27 cellular contexts compared by ENCODE assay signal in the genomic region with DNA sequence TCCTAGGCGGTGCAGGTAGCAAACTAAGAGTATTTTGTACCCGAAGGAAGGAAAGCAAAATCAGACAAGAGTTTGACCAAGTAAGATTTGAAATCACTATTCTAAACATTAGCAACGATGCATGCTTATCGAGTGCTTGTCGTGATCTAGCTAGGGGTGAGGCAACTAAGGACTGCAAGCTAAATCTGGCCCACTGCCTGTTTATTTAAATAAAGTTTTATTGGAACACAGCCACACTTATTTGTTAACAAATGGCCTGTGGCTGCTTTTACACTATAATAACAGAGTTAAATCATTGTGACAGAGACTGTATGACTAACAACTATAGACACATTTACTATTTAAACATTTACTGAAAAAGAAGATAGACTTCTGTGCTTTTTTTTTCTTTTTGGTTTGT.
"Had no signal": no experiment of that assay in that cellular context is flagged by ENCODE, and none has a peak within 500 bp of the region (broad histone marks: within the 10 kb centered on the region; RNA-seq: fewer than 3 reads in every experiment).

No MANE protein-coding gene starts in this region.

- H3K9me3 ChIP-seq: left lung, lower lobe of right lung, pancreas, prostate gland, suprapubic skin, thoracic aorta, tibial artery, uterus had no signal

- H3K27me3 ChIP-seq: left lung, suprapubic skin, uterus had no signal

- H3K27ac ChIP-seq: left lung, lower lobe of right lung, pancreas, prostate gland, skin epidermis, suprapubic skin, thoracic aorta, tibial artery, uterus had no signal

- H3K4me3 ChIP-seq: left lung, lower lobe of right lung, pancreas, prostate gland, skin epidermis, suprapubic skin, thoracic aorta, tibial artery, uterus had no signal

- H3K4me1 ChIP-seq: left lung, lower lobe of right lung, pancreas, prostate gland, suprapubic skin, tibial artery, uterus had no signal

- FAIRE-seq: islet of Langerhans, kidney, pancreas had no signal

- H3K36me3 ChIP-seq: left lung, lower lobe of right lung, pancreas, prostate gland, suprapubic skin, thoracic aorta, tibial artery, uterus had no signal

- DNase-seq: hypothalamus; immature natural killer cell; kidney; left colon; left lung; lower lobe of right lung; mammary epithelial cell; mesenchymal stem cell; naive thymus-derived CD8-positive, alpha-beta T cell; nucleus accumbens; pancreas; posterior cingulate gyrus; retina; right cardiac atrium; stimulated activated CD4-positive, alpha-beta T cell treated with anti-CD3 and anti-CD28 coated beads, Interleukin-12 subunit alpha, Interleukin-12 subunit beta, amount 100 ng/mL, for 4 hours; stimulated activated CD4-positive, alpha-beta T cell treated with anti-CD3 and anti-CD28 coated beads, Interleukin-15, amount 100 ng/mL, for 24 hours; stimulated activated CD4-positive, alpha-beta T cell treated with anti-CD3 and anti-CD28 coated beads, Interleukin-2, amount 100 ng/mL, for 24 hours; stimulated activated CD4-positive, alpha-beta T cell treated with anti-CD3 and anti-CD28 coated beads, Interleukin-4, amount 100 ng/mL, for 1 hour; stimulated activated naive CD4-positive, alpha-beta T cell; tibial artery; uterus had no signal

- ATAC-seq: left colon; left lung; lower lobe of right lung; naive thymus-derived CD8-positive, alpha-beta T cell; pancreas; right cardiac atrium; sciatic nerve had no signal
